Comparison of ENCODE assay signal across 1 cellular context in the genomic region with DNA sequence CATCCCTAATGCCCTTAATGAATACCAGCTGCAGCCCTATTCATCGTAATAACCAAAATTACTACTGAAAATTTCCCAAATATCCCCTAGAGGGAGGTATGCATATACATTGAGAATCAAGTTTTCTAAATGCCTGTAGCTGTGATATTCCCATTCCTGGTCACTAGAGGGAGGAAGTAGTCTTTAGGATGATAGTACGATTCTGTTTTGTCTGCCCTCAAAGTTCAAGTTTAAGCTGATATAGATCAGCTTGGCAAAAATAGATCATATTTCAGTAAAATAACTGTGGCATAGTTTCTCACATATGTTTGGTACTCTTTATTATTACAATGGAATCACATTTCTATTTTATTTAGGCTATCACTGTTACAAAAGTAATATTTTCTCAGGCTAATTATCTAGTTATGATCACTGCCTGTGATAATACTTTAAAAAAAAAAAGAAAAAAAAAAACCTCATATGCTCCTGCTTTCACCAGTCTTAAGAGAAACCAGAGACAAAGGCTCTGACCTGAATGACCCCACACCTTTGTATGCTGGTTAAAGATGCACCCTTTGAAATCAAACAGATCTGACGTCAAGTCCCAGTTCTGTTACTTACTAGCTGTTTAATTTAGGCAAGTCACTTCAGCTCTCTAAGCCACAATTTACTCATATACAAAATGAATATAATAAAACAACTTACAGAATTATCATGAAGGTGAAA.
TF ChIP-seq lines count a peak whose summit lies in the region.

No MANE protein-coding gene starts in this region.

TF ChIP-seq in H1, 55 proteins besides CTCF, POLR2A, EP300 and RAD21:
- TF ChIP-seq TBP (IDR thresholded peaks at IDR 0.05; ENCODE audit: low read depth, low read length) (0 out of 2 replicates have a peak, but pooled peaks have one; percentile 22), TEAD4 (IDR thresholded peaks at IDR 0.05; ENCODE audit: low read depth, low read length) (peak; percentile 48; the same call in 1 of the 2 replicates), SRF (IDR thresholded peaks at IDR 0.05; ENCODE audit: low read depth, low read length) (no peak)
